22 cellular contexts compared by ENCODE assay signal in the genomic region with DNA sequence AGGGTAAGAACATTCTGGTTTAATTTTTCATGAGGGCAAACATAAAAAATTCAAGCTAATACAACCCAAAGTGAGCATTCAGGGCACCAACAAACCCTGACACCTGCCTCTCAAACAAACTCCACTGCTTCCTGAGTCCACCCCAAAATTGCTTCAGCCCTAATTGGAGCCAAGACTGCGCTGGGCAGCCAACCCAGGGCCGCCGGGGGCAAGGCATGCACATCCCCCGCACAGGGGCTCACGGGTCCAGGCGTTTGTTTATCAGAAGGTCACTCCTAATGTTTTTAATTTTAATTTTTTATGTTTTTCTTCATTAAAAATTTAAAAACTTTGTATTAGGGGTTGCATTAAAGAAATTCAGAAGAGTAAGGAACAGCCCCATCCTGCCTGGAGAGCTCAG.
DNase-seq lines count a peak whose midpoint lies in the region; ATAC-seq lines count a peak whose summit lies in the region.
"Had no signal": no experiment of that assay in that cellular context is flagged by ENCODE, and none has a peak within 500 bp of the region (broad histone marks: within the 10 kb centered on the region; RNA-seq: fewer than 3 reads in every experiment).

No MANE protein-coding gene starts in this region.

- no peak for ATAC-seq in HG03097 (IDR thresholded peaks at IDR 0.05; ENCODE audit: low FRiP score, unreplicated experiment)
- ATAC-seq: A549; CD8-positive, alpha-beta T cell had no signal

- DNase-seq in retina = peak; percentile 32
- DNase-seq: 8988T; ACHN; AML-193; BE2C; C1 segment of cervical spinal cord; Calu3; CD4-positive, alpha-beta memory T cell; CD4-positive, alpha-beta T cell; CD4-positive, CD25-positive, alpha-beta regulatory T cell; CD8-positive, alpha-beta memory T cell; CD8-positive, alpha-beta T cell; COR-L47; DMS 273 treated with DMSO at 0.1 percent for 48 hours; DMS153; DMS53; DMS79; DMS79 treated with DMSO at 0.1 percent for 48 hours; DND-41; EL had no signal
